In genomic region chr11:130451261-130452019, GRCh38 we compare ENCODE assay signal across 14 cellular contexts. TPM values are rescaled to one million over a fixed set of nuclear protein-coding genes. Genes with fewer than 3 reads are reported as not detected.
DNase-seq lines count a peak whose midpoint lies in the region; ATAC-seq and TF ChIP-seq lines count a peak whose summit lies in the region.
"Had no signal": no experiment of that assay in that cellular context is flagged by ENCODE, and none has a peak within 500 bp of the region (broad histone marks: within the 10 kb centered on the region; RNA-seq: fewer than 3 reads in every experiment).

No MANE protein-coding gene starts in this region.

- H3K9me2 ChIP-seq in PC-9 (ENCODE audit: insufficient read depth), result no peaks in the 10 kb centered on the region

- no peak overlapping the region for H3K4me3 Mint-ChIP-seq in stimulated activated memory B cell treated with anti-CD40 and anti-IgM and Interleukin-4, amounts not matched to agents 10 μg/mL and 1 μg/mL and 100 μg/mL, for 72 hours

- H3K4me2 ChIP-seq in PC-9, result peak overlapping the region; percentile 89

- H3K27ac Mint-ChIP-seq in stimulated activated memory B cell treated with anti-CD40 and anti-IgM and Interleukin-4, amounts not matched to agents 10 μg/mL and 1 μg/mL and 100 μg/mL, for 72 hours, result no peak overlapping the region

- peaks cover 55% of the 10 kb centered on the region for H3K27me3 Mint-ChIP-seq in stimulated activated memory B cell treated with anti-CD40 and anti-IgM and Interleukin-4, amounts not matched to agents 10 μg/mL and 1 μg/mL and 100 μg/mL, for 72 hours

- peaks cover 34% of the 10 kb centered on the region for H3K4me1 ChIP-seq in PC-9 (replicated peaks; ENCODE audit: insufficient read depth)
- peaks cover 9% of the 10 kb centered on the region for H3K4me1 ChIP-seq in mucosa of descending colon (ENCODE audit: low read depth)
- H3K4me1 ChIP-seq in tibial artery, result peaks cover 0 to 67% (median 43%) of the 10 kb centered on the region in 4 donors
- H3K4me1 ChIP-seq in prostate gland (replicated peaks), result peaks cover 6% of the 10 kb centered on the region

- H4K20me1 ChIP-seq in PC-9 (ENCODE audit: insufficient read depth), result no peaks in the 10 kb centered on the region

- no peak overlapping the region for H2AFZ ChIP-seq in PC-9

- peak overlapping the region; percentile 48 for H3K27ac ChIP-seq in PC-9
- peak overlapping the region; percentile 89 to 94 for H3K27ac ChIP-seq in tibial artery
- no peak overlapping the region for H3K27ac ChIP-seq in prostate gland

- TF ChIP-seq POLR2A in prostate gland (IDR thresholded peaks at IDR 0.05), result no peak

- H3K36me3 ChIP-seq in PC-9 (ENCODE audit: low read depth) (no peaks in the 10 kb centered on the region), mucosa of descending colon (ENCODE audit: low read depth) (no peaks in the 10 kb centered on the region), tibial artery (no peaks in the 10 kb centered on the region), prostate gland (no peaks in the 10 kb centered on the region)

- 87% methylated on average over 6 of the region's 6 CpGs for WGBS in prostate gland

- ATAC-seq in mucosa of descending colon, result peak; percentile 47
- no peak for ATAC-seq in HG02870 (IDR thresholded peaks at IDR 0.05; ENCODE audit: unreplicated experiment)
- ATAC-seq in stimulated activated memory B cell treated with anti-CD40 and anti-IgM and Interleukin-4, amounts not matched to agents 10 μg/mL and 1 μg/mL and 100 μg/mL, for 72 hours, result no peak

- POLR2A ChIA-PET in PC-9 (lab: Charles Lee; ENCODE audit: unreplicated experiment), result no interaction called here

- H3K79me2 ChIP-seq in PC-9 (ENCODE audit: low read depth), result peaks cover 23% of the 10 kb centered on the region

- peaks cover 11% of the 10 kb centered on the region for H3K4me1 Mint-ChIP-seq in stimulated activated memory B cell treated with anti-CD40 and anti-IgM and Interleukin-4, amounts not matched to agents 10 μg/mL and 1 μg/mL and 100 μg/mL, for 72 hours

- no peaks in the 10 kb centered on the region for H3K9me3 Mint-ChIP-seq in stimulated activated memory B cell treated with anti-CD40 and anti-IgM and Interleukin-4, amounts not matched to agents 10 μg/mL and 1 μg/mL and 100 μg/mL, for 72 hours

- peak overlapping the region; percentile 74; the same call in 1 of the 2 replicates for H3K4me3 ChIP-seq in PC-9
- H3K4me3 ChIP-seq in mucosa of descending colon, result no peak overlapping the region
- H3K4me3 ChIP-seq in tibial artery, result peak overlapping the region; percentile 70 to 78
- H3K4me3 ChIP-seq in prostate gland, result no peak overlapping the region

- H3K36me3 Mint-ChIP-seq in stimulated activated memory B cell treated with anti-CD40 and anti-IgM and Interleukin-4, amounts not matched to agents 10 μg/mL and 1 μg/mL and 100 μg/mL, for 72 hours, result no peaks in the 10 kb centered on the region

- H3K9me3 ChIP-seq in PC-9 (ENCODE audit: insufficient read depth, low read depth), result no peaks in the 10 kb centered on the region
- H3K9me3 ChIP-seq in mucosa of descending colon, result no peaks in the 10 kb centered on the region
- H3K9me3 ChIP-seq in tibial artery, result no peaks in the 10 kb centered on the region
- H3K9me3 ChIP-seq in prostate gland, result no peaks in the 10 kb centered on the region

- no TSS peak for BruUV-seq in PC-9 (replicated peaks; lab: Mats Ljungman, UMichigan)

- TF ChIP-seq CTCF in PC-9 (conservative IDR thresholded peaks at IDR 0.05) (no peak), mucosa of descending colon (IDR thresholded peaks at IDR 0.05) (no peak), tibial artery (IDR thresholded peaks at IDR 0.05) (no peak), prostate gland (IDR thresholded peaks at IDR 0.05) (no peak)

- intact Hi-C loops in PC-9 (cut with micrococcal nuclease; ENCODE audit: unreplicated experiment), result no loop called here
- intact Hi-C loops in mucosa of descending colon (cut with DNase I, micrococcal nuclease), result no loop called here
- intact Hi-C loops in tibial artery (cut with DNase I; ENCODE audit: low total_unique reads), result no loop called here
- intact Hi-C loops in prostate gland (cut with DNase I), result loop anchor here (5.0 kb wide), 1 partner anchor 376 kb away; no protein-coding TSS in a partner anchor

- H3K27me3 ChIP-seq in PC-9 (ENCODE audit: insufficient read depth, low read depth) (no peaks in the 10 kb centered on the region), tibial artery (no peaks in the 10 kb centered on the region), prostate gland (replicated peaks; ENCODE audit: insufficient read depth) (no peaks in the 10 kb centered on the region)

- CTCF ChIA-PET in PC-9 (lab: Charles Lee), result no interaction called here

- DNase-seq in PC-9 (peak; percentile 43 to 78), fibroblast of gingiva (ENCODE audit: low read depth) (peak; percentile 41), mucosa of descending colon (peak in 2 of 3 donors; percentile 25 to 43), tibial artery (peak; percentile 58 to 85), SHP77 treated with DMSO at 0.1 percent for 48 hours (lab: John Stamatoyannopoulos, UW) (no peak), prostate gland (ENCODE audit: low spot score) (no peak)
- DNase-seq: activated CD4-positive, alpha-beta T cell treated with anti-CD3 and anti-CD28 coated beads for 48 hours; activated naive CD4-positive, alpha-beta T cell; Calu3; effector CD4-positive, alpha-beta T cell; NCI-H1436 treated with DMSO at 0.1 percent for 48 hours; NCI-H774 had no signal

- peaks cover 10% of the 10 kb centered on the region; the same call in 1 of the 2 replicates for H3F3A ChIP-seq in PC-9 (ENCODE audit: insufficient read depth, low read depth)

RNA-seq across cellular contexts. Expression of gene ADAMTS15, which starts 3.0 kb away (rescaled TPM):
- 1.8 and 2.2 TPM in 2 replicates for total RNA-seq in PC-9 (2021)
- total RNA-seq in mucosa of descending colon, result 1 to 10 TPM; 1.8 to 7.8 (median 3.5) TPM
- total RNA-seq in prostate gland, result 1 to 10 TPM in 1 of 2 donors, under 1 TPM in 1; 0.59 to 1.5 TPM

RNA-seq across cellular contexts. Expression of gene ADAMTS8, which starts 23.0 kb away (rescaled TPM):
- not detected in 2 replicates for total RNA-seq in PC-9 (2021)
- total RNA-seq in mucosa of descending colon, result 10 to 100 TPM in 1 of 3 donors, 1 to 10 TPM in 1, under 1 TPM in 1; 0.38 to 10.5 (median 2.6) TPM
- 1 to 10 TPM in 1 of 2 donors, under 1 TPM in 1; 0.82 to 1.7 TPM for total RNA-seq in prostate gland
- total RNA-seq: Calu3 had no signal

Comparison
In these comparisons a context has a peak if more than half of its experiments do, and no peak if none do; other contexts are left out.
1. DNase-seq: peak in PC-9 (2 of 2), fibroblast of gingiva (single experiment), mucosa of descending colon (2 of 3) and tibial artery (2 of 2); none in SHP77 treated with DMSO at 0.1 percent for 48 hours (single experiment) and prostate gland (single experiment).
2. H3K27ac ChIP-seq: peak in PC-9 (single experiment) and tibial artery (2 of 2); none in prostate gland (0 of 2).
3. H3K4me3 ChIP-seq: peak in PC-9 (single experiment) and tibial artery (2 of 2); none in mucosa of descending colon (single experiment) and prostate gland (0 of 2).